In the genomic region with DNA sequence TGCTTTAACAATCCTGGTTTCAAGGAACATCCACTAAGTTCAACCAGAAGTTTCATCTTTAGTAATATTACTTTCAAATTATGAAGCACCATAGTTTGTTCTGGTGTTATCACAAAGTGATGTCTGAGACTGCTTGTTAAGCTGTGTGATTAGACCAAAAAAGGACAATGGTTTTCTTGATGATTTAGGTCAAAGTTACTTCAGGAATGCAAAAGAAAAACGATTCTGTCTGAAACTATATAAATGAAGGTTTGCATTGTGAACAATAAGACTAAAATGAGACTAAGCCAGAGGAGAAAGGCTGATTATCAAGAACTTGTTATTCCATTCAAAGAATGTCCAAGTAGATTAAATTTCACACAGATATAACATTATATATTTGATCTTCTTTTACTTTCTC, we compare ENCODE assay signal across 25 cellular contexts.
DNase-seq lines count a peak whose midpoint lies in the region; ATAC-seq and TF ChIP-seq lines count a peak whose summit lies in the region.
"Had no signal": no experiment of that assay in that cellular context is flagged by ENCODE, and none has a peak within 500 bp of the region (broad histone marks: within the 10 kb centered on the region; RNA-seq: fewer than 3 reads in every experiment).

No MANE protein-coding gene starts in this region.

- peak; percentile 30 for DNase-seq in HCEC 1CT
- peak; percentile 55 for DNase-seq in adipocyte (ENCODE audit: low read depth)
- DNase-seq in fibroblast of pulmonary artery (ENCODE audit: low read depth), result peak; percentile 67
- DNase-seq in retinal pigment epithelial cell (ENCODE audit: low read depth), result peak; percentile 58
- no peak for DNase-seq in activated naive CD4-positive, alpha-beta T cell treated with anti-CD3 and anti-CD28 coated beads, Interleukin-2, amount 50 U/mL, for 16 hours
- no peak for DNase-seq in colonic mucosa
- no peak for DNase-seq in activated T-cell treated with anti-CD3 and anti-CD28 coated beads, Interleukin-2, amount 50 U/mL, for 48 hours
- DNase-seq: activated CD4-positive, alpha-beta T cell treated with anti-CD3 and anti-CD28 coated beads for 48 hours; activated CD8-positive, alpha-beta memory T cell treated with anti-CD3 and anti-CD28 coated beads, Interleukin-2, amount 50 U/mL, for 4 hours; activated effector memory CD4-positive, alpha-beta T cell treated with anti-CD3 and anti-CD28 coated beads, Interleukin-2, amount 50 U/mL, for 16 hours; aorta; BE2C; Calu3; dorsolateral prefrontal cortex; GDM1; immature natural killer cell; naive B cell; NCI-H1436; NCI-H774; PC-3; stimulated activated CD4-positive, alpha-beta T cell treated with anti-CD3 and anti-CD28 coated beads, Interleukin-12 subunit alpha, Interleukin-12 subunit beta, amount 100 ng/mL, for 4 hours had no signal

- H3K27me3 ChIP-seq in adipocyte (replicated peaks; ENCODE audit: control insufficient read depth, insufficient read depth, low read length) (no peaks in the 10 kb centered on the region), colonic mucosa (no peaks in the 10 kb centered on the region)
- H3K27me3 ChIP-seq: BE2C, dorsolateral prefrontal cortex had no signal

- no peaks in the 10 kb centered on the region for H3K4me1 ChIP-seq in adipocyte (ENCODE audit: control insufficient read depth, insufficient read depth, low read length)
- H3K4me1 ChIP-seq in colonic mucosa, result no peaks in the 10 kb centered on the region
- H3K4me1 ChIP-seq: BE2C had no signal

- no peaks in the 10 kb centered on the region for H3K36me3 ChIP-seq in adipocyte (ENCODE audit: control insufficient read depth, insufficient read depth, low read length, severe bottlenecking)
- H3K36me3 ChIP-seq in colonic mucosa, result no peaks in the 10 kb centered on the region
- H3K36me3 ChIP-seq: BE2C, thoracic aorta had no signal

- ATAC-seq in HG02610 (IDR thresholded peaks at IDR 0.05; ENCODE audit: unreplicated experiment), result no peak
- ATAC-seq: GM12878, PC-3 had no signal

- H3K27ac ChIP-seq in colonic mucosa, result no peak overlapping the region
- H3K27ac ChIP-seq: dorsolateral prefrontal cortex, thoracic aorta had no signal

- TF ChIP-seq CTCF in fibroblast of pulmonary artery (IDR thresholded peaks at IDR 0.05; ENCODE audit: low read length, missing control alignments), result no peak
- TF ChIP-seq CTCF in retinal pigment epithelial cell (conservative IDR thresholded peaks at IDR 0.05; ENCODE audit: low read depth, low read length), result no peak
- TF ChIP-seq CTCF in colonic mucosa (IDR thresholded peaks at IDR 0.05), result no peak

- H3K9ac ChIP-seq in adipocyte (ENCODE audit: low read length) (no peak overlapping the region), colonic mucosa (ENCODE audit: low read depth in 2 of 2, low read length in 2 of 2) (no peak overlapping the region)

- H3K9me3 ChIP-seq in adipocyte (ENCODE audit: control insufficient read depth, low read length) (no peaks in the 10 kb centered on the region), colonic mucosa (no peaks in the 10 kb centered on the region)
- H3K9me3 ChIP-seq: BE2C, thoracic aorta had no signal

- no peak overlapping the region for H3K4me3 ChIP-seq in adipocyte (ENCODE audit: low read length)
- H3K4me3 ChIP-seq in fibroblast of pulmonary artery (replicated peaks; ENCODE audit: low read depth, low read length), result no peak overlapping the region
- H3K4me3 ChIP-seq in retinal pigment epithelial cell (ENCODE audit: low read length), result no peak overlapping the region
- H3K4me3 ChIP-seq in colonic mucosa, result no peak overlapping the region
- H3K4me3 ChIP-seq: dorsolateral prefrontal cortex, GM12878, lung, thoracic aorta had no signal

- intact Hi-C loops in colonic mucosa (cut with DNase I), result no loop called here

Comparison
In these comparisons a context has a peak if more than half of its experiments do, and no peak if none do; other contexts are left out.
1. DNase-seq: peak in HCEC 1CT (single experiment), adipocyte (single experiment), fibroblast of pulmonary artery (single experiment) and retinal pigment epithelial cell (single experiment); none in activated naive CD4-positive, alpha-beta T cell treated with anti-CD3 and anti-CD28 coated beads, Interleukin-2, amount 50 U/mL, for 16 hours (single experiment), colonic mucosa (single experiment) and activated T-cell treated with anti-CD3 and anti-CD28 coated beads, Interleukin-2, amount 50 U/mL, for 48 hours (0 of 2).